ENCODE assay signal across 1 cellular context in genomic region chr5:10588779-10589447, GRCh38.
TF ChIP-seq lines count a peak whose summit lies in the region.

No MANE protein-coding gene starts in this region.

TF ChIP-seq in K562, 482 proteins besides CTCF, POLR2A, EP300 and RAD21 (continued from another document and continues in another):
- TF ChIP-seq KDM5B (IDR thresholded peaks at IDR 0.05; ENCODE audit: insufficient replicate concordance, low read depth, low read length) (no peak), RBM14 (IDR thresholded peaks at IDR 0.05; ENCODE audit: borderline replicate concordance, insufficient read depth, low read depth, low read length) (no peak), ZBTB17 (CRISPR knock-in tag; IDR thresholded peaks at IDR 0.05) (peak; percentile 83; the same call in 1 of the 2 replicates), FOXA1 (IDR thresholded peaks at IDR 0.05; ENCODE audit: borderline replicate concordance) (no peak), EWSR1 (IDR thresholded peaks at IDR 0.05; ENCODE audit: borderline replicate concordance, low read depth, partially characterized antibody) (no peak), LCOR (CRISPR knock-in tag; IDR thresholded peaks at IDR 0.05) (peak; percentile 99), NFRKB (IDR thresholded peaks at IDR 0.05; ENCODE audit: low read depth) (no peak), NUFIP1 (IDR thresholded peaks at IDR 0.05; ENCODE audit: partially characterized antibody) (peak; percentile 52), ZNF436 (CRISPR knock-in tag; IDR thresholded peaks at IDR 0.05) (no peak), ZNF354B (CRISPR knock-in tag; IDR thresholded peaks at IDR 0.05) (no peak), ZNF655 (CRISPR knock-in tag; IDR thresholded peaks at IDR 0.05) (no peak), MXD1 (CRISPR knock-in tag; IDR thresholded peaks at IDR 0.05; ENCODE audit: borderline replicate concordance, poor library complexity, severe bottlenecking) (no peak), ZC3H8 (IDR thresholded peaks at IDR 0.05) (no peak), AFF1 (IDR thresholded peaks at IDR 0.05; ENCODE audit: low read depth in 1 of 2, partially characterized antibody in 2 of 2) (peak; percentile 70 to 94), POLR3A (IDR thresholded peaks at IDR 0.05; ENCODE audit: borderline replicate concordance, extremely low read depth, insufficient read depth, insufficient read length) (no peak), MITF (IDR thresholded peaks at IDR 0.05) (peak; percentile 99), PHF21A (IDR thresholded peaks at IDR 0.05; ENCODE audit: borderline replicate concordance, low read depth) (no peak), PPARD (CRISPR knock-in tag; IDR thresholded peaks at IDR 0.05) (no peak), NFE2L1 (tag; IDR thresholded peaks at IDR 0.05; ENCODE audit: borderline replicate concordance, low read depth) (no peak), CCAR2 (IDR thresholded peaks at IDR 0.05; ENCODE audit: low read depth, low read length) (no peak), ZNF263 (CRISPR knock-in tag; IDR thresholded peaks at IDR 0.05; ENCODE audit: borderline replicate concordance) (no peak), ZKSCAN3 (CRISPR knock-in tag; IDR thresholded peaks at IDR 0.05) (no peak), PTTG1 (tag; IDR thresholded peaks at IDR 0.05; ENCODE audit: low read depth) (no peak), U2AF2 (optimal IDR thresholded peaks at IDR 0.05; ENCODE audit: low read depth, low read length) (no peak), CBX2 (IDR thresholded peaks at IDR 0.05; ENCODE audit: insufficient read depth, low read length, poor library complexity, severe bottlenecking) (no peak), MXI1 (IDR thresholded peaks at IDR 0.05; ENCODE audit: low read depth, low read length) (peak; percentile 86), ZNF146 (CRISPR knock-in tag; IDR thresholded peaks at IDR 0.05; ENCODE audit: unreplicated experiment) (no peak), OTX1 (CRISPR knock-in tag; IDR thresholded peaks at IDR 0.05) (no peak), FOXA3 (CRISPR knock-in tag; conservative IDR thresholded peaks at IDR 0.05 in 1 of 2, IDR thresholded peaks at IDR 0.05 in 1 of 2) (0 out of 4 replicates have a peak, but pooled peaks of 1 of the 2 experiments have one; percentile 30), TCF7L2 (IDR thresholded peaks at IDR 0.05; ENCODE audit: low read depth, low read length) (no peak), PCBP1 (IDR thresholded peaks at IDR 0.05; ENCODE audit: low read depth, low read length, poor library complexity, severe bottlenecking) (no peak), CREB3L1 (IDR thresholded peaks at IDR 0.05; ENCODE audit: borderline replicate concordance, low read depth) (no peak), SNIP1 (IDR thresholded peaks at IDR 0.05; ENCODE audit: low read depth) (no peak), ARNT (IDR thresholded peaks at IDR 0.05) (peak; percentile 93 to 98; a peak in 3 of 4 replicates), SRSF9 (IDR thresholded peaks at IDR 0.05; ENCODE audit: borderline replicate concordance, low read depth, low read length) (no peak), ETV1 (tag; conservative IDR thresholded peaks at IDR 0.05; ENCODE audit: low read depth) (peak; percentile 88), GABPB2 (CRISPR knock-in tag; conservative IDR thresholded peaks at IDR 0.05) (no peak), RCOR1 (IDR thresholded peaks at IDR 0.05; ENCODE audit: borderline replicate concordance in 1 of 2, low read depth in 2 of 2, low read length in 2 of 2) (peak; percentile 89 to 98; a peak in 3 of 4 replicates), CEBPB (tag; IDR thresholded peaks at IDR 0.05) (no peak), FOXP4 (CRISPR knock-in tag; IDR thresholded peaks at IDR 0.05; ENCODE audit: borderline replicate concordance) (no peak), ADNP (tag; IDR thresholded peaks at IDR 0.05) (no peak; the same call in 1 of the 2 replicates), FOXJ3 (CRISPR knock-in tag; IDR thresholded peaks at IDR 0.05) (no peak), ZNF165 (CRISPR knock-in tag; IDR thresholded peaks at IDR 0.05; ENCODE audit: borderline replicate concordance) (0 out of 2 replicates have a peak, but pooled peaks have one; percentile 45), KLF13 (tag; IDR thresholded peaks at IDR 0.05; ENCODE audit: borderline replicate concordance, low read depth) (0 out of 2 replicates have a peak, but pooled peaks have one; percentile 51), HINFP (tag; conservative IDR thresholded peaks at IDR 0.05; ENCODE audit: low read depth) (no peak)
- TF ChIP-seq, protein P1, sequence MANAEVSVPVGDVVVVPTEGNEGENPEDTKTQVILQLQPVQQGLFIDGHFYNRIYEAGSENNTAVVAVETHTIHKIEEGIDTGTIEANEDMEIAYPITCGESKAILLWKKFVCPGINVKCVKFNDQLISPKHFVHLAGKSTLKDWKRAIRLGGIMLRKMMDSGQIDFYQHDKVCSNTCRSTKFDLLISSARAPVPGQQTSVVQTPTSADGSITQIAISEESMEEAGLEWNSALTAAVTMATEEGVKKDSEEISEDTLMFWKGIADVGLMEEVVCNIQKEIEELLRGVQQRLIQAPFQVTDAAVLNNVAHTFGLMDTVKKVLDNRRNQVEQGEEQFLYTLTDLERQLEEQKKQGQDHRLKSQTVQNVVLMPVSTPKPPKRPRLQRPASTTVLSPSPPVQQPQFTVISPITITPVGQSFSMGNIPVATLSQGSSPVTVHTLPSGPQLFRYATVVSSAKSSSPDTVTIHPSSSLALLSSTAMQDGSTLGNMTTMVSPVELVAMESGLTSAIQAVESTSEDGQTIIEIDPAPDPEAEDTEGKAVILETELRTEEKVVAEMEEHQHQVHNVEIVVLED (CRISPR knock-in tag; IDR thresholded peaks at IDR 0.05) = no peak
- TF ChIP-seq, protein P2, sequence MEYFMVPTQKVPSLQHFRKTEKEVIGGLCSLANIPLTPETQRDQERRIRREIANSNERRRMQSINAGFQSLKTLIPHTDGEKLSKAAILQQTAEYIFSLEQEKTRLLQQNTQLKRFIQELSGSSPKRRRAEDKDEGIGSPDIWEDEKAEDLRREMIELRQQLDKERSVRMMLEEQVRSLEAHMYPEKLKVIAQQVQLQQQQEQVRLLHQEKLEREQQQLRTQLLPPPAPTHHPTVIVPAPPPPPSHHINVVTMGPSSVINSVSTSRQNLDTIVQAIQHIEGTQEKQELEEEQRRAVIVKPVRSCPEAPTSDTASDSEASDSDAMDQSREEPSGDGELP (CRISPR knock-in tag; IDR thresholded peaks at IDR 0.05; ENCODE audit: borderline replicate concordance) = peak; percentile 78
- TF ChIP-seq, protein P3, sequence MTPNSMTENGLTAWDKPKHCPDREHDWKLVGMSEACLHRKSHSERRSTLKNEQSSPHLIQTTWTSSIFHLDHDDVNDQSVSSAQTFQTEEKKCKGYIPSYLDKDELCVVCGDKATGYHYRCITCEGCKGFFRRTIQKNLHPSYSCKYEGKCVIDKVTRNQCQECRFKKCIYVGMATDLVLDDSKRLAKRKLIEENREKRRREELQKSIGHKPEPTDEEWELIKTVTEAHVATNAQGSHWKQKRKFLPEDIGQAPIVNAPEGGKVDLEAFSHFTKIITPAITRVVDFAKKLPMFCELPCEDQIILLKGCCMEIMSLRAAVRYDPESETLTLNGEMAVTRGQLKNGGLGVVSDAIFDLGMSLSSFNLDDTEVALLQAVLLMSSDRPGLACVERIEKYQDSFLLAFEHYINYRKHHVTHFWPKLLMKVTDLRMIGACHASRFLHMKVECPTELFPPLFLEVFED (CRISPR knock-in tag; conservative IDR thresholded peaks at IDR 0.05) = no peak
